ENCODE assay signal across 8 cellular contexts in genomic region chr19:4337906-4338440, GRCh38. TPM values are rescaled to one million over a fixed set of nuclear protein-coding genes. Genes with fewer than 3 reads are reported as not detected.
A peak's percentile ranks its signal among the peaks of the same experiment; 100 is the strongest.
DNase-seq lines count a peak whose midpoint lies in the region; ATAC-seq and TF ChIP-seq lines count a peak whose summit lies in the region.

No MANE protein-coding gene starts in this region.

- peak overlapping the region; percentile 81 for H3K4me3 Mint-ChIP-seq in activated naive CD4-positive, alpha-beta T cell treated with anti-CD3 and anti-CD28 coated beads for 36 hours
- peak overlapping the region; percentile 91 for H3K4me3 Mint-ChIP-seq in activated naive CD8-positive, alpha-beta T cell treated with anti-CD3 and anti-CD28 coated beads, Interleukin-2, amount 50 U/mL, for 24 hours

- H3K27ac Mint-ChIP-seq in activated naive CD4-positive, alpha-beta T cell treated with anti-CD3 and anti-CD28 coated beads for 36 hours: peak overlapping the region; percentile 87
- H3K27ac Mint-ChIP-seq in activated naive CD8-positive, alpha-beta T cell treated with anti-CD3 and anti-CD28 coated beads, Interleukin-2, amount 50 U/mL, for 24 hours: peak overlapping the region; percentile 97

- no peaks in the 10 kb centered on the region for H3K27me3 Mint-ChIP-seq in activated naive CD4-positive, alpha-beta T cell treated with anti-CD3 and anti-CD28 coated beads for 36 hours (ENCODE audit: low read depth)
- peaks cover 2% of the 10 kb centered on the region for H3K27me3 Mint-ChIP-seq in activated naive CD8-positive, alpha-beta T cell treated with anti-CD3 and anti-CD28 coated beads, Interleukin-2, amount 50 U/mL, for 24 hours

- TF ChIP-seq POLR2A in testis (IDR thresholded peaks at IDR 0.05): no peak

- H3K9me3 ChIP-seq in testis: no peaks in the 10 kb centered on the region

- intact Hi-C loops in activated naive CD4-positive, alpha-beta T cell treated with anti-CD3 and anti-CD28 coated beads for 36 hours (cut with micrococcal nuclease): loop anchor here (1.0 kb wide), 1 partner anchor 71 kb away; no protein-coding TSS in a partner anchor
- intact Hi-C loops in testis (cut with DNase I; ENCODE audit: low total_unique reads): no loop called here

- peak overlapping the region; percentile 45 to 48 for H3K27ac ChIP-seq in testis

- CTCF ChIA-PET in activated naive CD4-positive, alpha-beta T cell treated with anti-CD3 and anti-CD28 coated beads for 36 hours (lab: Charles Lee): interaction anchor here (0.6 to 2.9 kb wide), 5 partner anchors 10 to 71 kb away, joined by 3 to 14 read pairs (median 7); partner anchors contain the start of gene SH3GL1

- TF ChIP-seq CTCF in testis (IDR thresholded peaks at IDR 0.05): no peak

- no peaks in the 10 kb centered on the region for H3K27me3 ChIP-seq in testis

- 29 to 47% methylated on average over 14 of the region's 14 CpGs for WGBS in testis, 2 donors

- peaks cover 7% of the 10 kb centered on the region for H3K4me1 ChIP-seq in testis

- peak overlapping the region; percentile 32 to 43 for H3K4me3 ChIP-seq in testis

- no peak for DNase-seq in activated naive CD4-positive, alpha-beta T cell treated with anti-CD3 and anti-CD28 coated beads for 36 hours
- DNase-seq in activated naive CD4-positive, alpha-beta T cell (lab: John Stamatoyannopoulos, UW): no peak
- no peak for DNase-seq in activated naive CD8-positive, alpha-beta T cell treated with anti-CD3 and anti-CD28 coated beads, Interleukin-2, amount 50 U/mL, for 24 hours
- DNase-seq in kidney tubule cell (ENCODE audit: low spot score) (peak; percentile 44), testis (no peak), RKO (ENCODE audit: low spot score) (no peak)
- DNase-seq in stimulated activated naive CD4-positive, alpha-beta T cell (lab: John Stamatoyannopoulos, UW): no peak

- no peaks in the 10 kb centered on the region for H3K9me3 Mint-ChIP-seq in activated naive CD4-positive, alpha-beta T cell treated with anti-CD3 and anti-CD28 coated beads for 36 hours
- H3K9me3 Mint-ChIP-seq in activated naive CD8-positive, alpha-beta T cell treated with anti-CD3 and anti-CD28 coated beads, Interleukin-2, amount 50 U/mL, for 24 hours: peaks cover 15% of the 10 kb centered on the region

- H3K4me1 Mint-ChIP-seq in activated naive CD4-positive, alpha-beta T cell treated with anti-CD3 and anti-CD28 coated beads for 36 hours (ENCODE audit: low read depth): peaks cover 18% of the 10 kb centered on the region
- H3K4me1 Mint-ChIP-seq in activated naive CD8-positive, alpha-beta T cell treated with anti-CD3 and anti-CD28 coated beads, Interleukin-2, amount 50 U/mL, for 24 hours: peaks cover 23% of the 10 kb centered on the region

- H3K36me3 Mint-ChIP-seq in activated naive CD4-positive, alpha-beta T cell treated with anti-CD3 and anti-CD28 coated beads for 36 hours (ENCODE audit: low read depth): peaks cover 17% of the 10 kb centered on the region
- peaks cover 10% of the 10 kb centered on the region for H3K36me3 Mint-ChIP-seq in activated naive CD8-positive, alpha-beta T cell treated with anti-CD3 and anti-CD28 coated beads, Interleukin-2, amount 50 U/mL, for 24 hours (ENCODE audit: low read depth)

- no peaks in the 10 kb centered on the region for H3K36me3 ChIP-seq in testis (ENCODE audit: low read depth, missing control alignments)

- no peak for ATAC-seq in activated naive CD8-positive, alpha-beta T cell treated with anti-CD3 and anti-CD28 coated beads, Interleukin-2, amount 50 U/mL, for 24 hours
- no peak for ATAC-seq in GM19397 (IDR thresholded peaks at IDR 0.05; ENCODE audit: unreplicated experiment)

RNA-seq across cellular contexts. Expression of gene STAP2, which starts 0.7 kb away (rescaled TPM):
- 10 to 100 TPM in 1 of 2 experiments, 1 to 10 TPM in 1; 8.1 to 10.7 TPM for total RNA-seq in activated naive CD4-positive, alpha-beta T cell treated with anti-CD3 and anti-CD28 coated beads for 36 hours
- total RNA-seq in testis: 1 to 10 TPM; 5.3 to 6.4 TPM
- polyA plus RNA-seq in testis (ENCODE audit: insufficient read depth, low read depth, low replicate concordance): 6.2 TPM

RNA-seq across cellular contexts. Expression of gene MPND, which starts 5.4 kb away (rescaled TPM):
- total RNA-seq in activated naive CD4-positive, alpha-beta T cell treated with anti-CD3 and anti-CD28 coated beads for 36 hours: 10 to 100 TPM; 16.3 to 18.6 TPM
- 10 to 100 TPM in 1 of 2 donors, 1 to 10 TPM in 1; 9.1 to 13.3 TPM for total RNA-seq in testis
- 14.3 TPM for polyA plus RNA-seq in testis (ENCODE audit: insufficient read depth, low read depth, low replicate concordance)

RNA-seq across cellular contexts. Expression of gene FSD1, which starts 33.6 kb away (rescaled TPM):
- 10 to 100 TPM; 12.3 to 17.5 TPM for total RNA-seq in activated naive CD4-positive, alpha-beta T cell treated with anti-CD3 and anti-CD28 coated beads for 36 hours
- total RNA-seq in testis: 10 to 100 TPM; 24.1 to 24.9 TPM
- 18.2 TPM for polyA plus RNA-seq in testis (ENCODE audit: insufficient read depth, low read depth, low replicate concordance)

RNA-seq across cellular contexts. Expression of gene TMIGD2, which starts 35.8 kb away (rescaled TPM):
- 10 to 100 TPM; 19.9 to 21.2 TPM for total RNA-seq in activated naive CD4-positive, alpha-beta T cell treated with anti-CD3 and anti-CD28 coated beads for 36 hours
- total RNA-seq in testis: 1 to 10 TPM in 1 of 2 donors, under 1 TPM in 1; 0.47 to 1.1 TPM
- 0.83 TPM for polyA plus RNA-seq in testis (ENCODE audit: insufficient read depth, low read depth, low replicate concordance)

RNA-seq across cellular contexts. Expression of gene SHD, which starts 58.9 kb away (rescaled TPM):
- not detected for total RNA-seq in activated naive CD4-positive, alpha-beta T cell treated with anti-CD3 and anti-CD28 coated beads for 36 hours
- total RNA-seq in testis: 1 to 10 TPM in 1 of 2 donors, under 1 TPM in 1; 0.16 to 1.8 TPM
- polyA plus RNA-seq in testis (ENCODE audit: insufficient read depth, low read depth, low replicate concordance): 0.79 TPM
